Comparison of ENCODE assay signal across 8 cellular contexts in the genomic region with DNA sequence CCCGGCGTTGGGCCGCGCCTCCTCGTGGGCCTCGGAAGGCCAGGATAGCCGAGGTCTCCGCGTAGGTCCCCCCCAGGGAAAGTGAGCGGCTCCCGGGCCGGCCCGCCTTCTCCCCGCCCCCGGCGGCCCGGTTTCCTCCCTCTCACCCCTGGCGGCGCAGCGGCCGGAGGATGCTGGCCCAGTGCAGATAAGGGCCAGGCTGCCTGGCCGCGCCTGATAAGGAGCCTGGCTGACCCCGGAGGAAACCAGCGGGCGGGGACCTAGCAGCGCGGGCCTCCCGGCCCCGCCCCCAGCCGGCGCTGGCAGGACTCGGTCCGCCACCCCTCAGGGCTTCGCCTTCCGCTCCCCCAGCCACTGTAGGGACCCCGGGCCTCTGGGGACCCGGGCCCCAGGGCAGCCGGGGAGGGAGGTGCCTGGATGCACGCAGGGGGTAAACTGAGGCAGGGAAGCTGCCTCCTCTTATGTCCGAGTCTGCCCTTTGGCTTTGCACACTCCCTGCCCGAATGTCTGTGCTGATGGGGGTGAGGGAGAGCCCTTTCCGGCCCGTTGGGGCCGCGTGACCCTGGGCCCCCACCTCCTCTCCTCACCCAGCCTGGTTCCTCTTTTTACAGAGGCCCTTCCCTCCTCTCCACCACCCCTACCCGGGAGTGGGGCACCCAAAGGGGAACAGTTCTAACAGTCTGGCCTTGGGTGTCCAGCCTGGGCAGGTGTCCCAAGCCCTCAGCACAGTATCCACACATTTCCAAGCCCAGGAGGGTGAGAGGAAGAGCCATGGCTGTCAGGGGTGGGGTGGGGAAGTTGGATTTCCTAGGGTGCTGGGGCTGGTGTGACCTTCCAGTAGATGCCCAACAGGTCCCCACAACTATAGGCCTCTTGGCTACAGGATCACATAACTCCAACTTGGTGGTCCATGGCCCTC. TPM values are rescaled to one million over a fixed set of nuclear protein-coding genes. Genes with fewer than 3 reads are reported as not detected.
DNase-seq lines count a peak whose midpoint lies in the region; ATAC-seq and TF ChIP-seq lines count a peak whose summit lies in the region.

A gene (minus strand): TSS at position 193 of the 919 bp plus-strand sequence. CDS start 1,687 bp downstream, outside the sequence.

- peak within 1 kb of the TSS; percentile 72 for H3K27ac ChIP-seq in CD4-positive, CD25-positive, alpha-beta regulatory T cell (ENCODE audit: insufficient read depth, low read length, poor library complexity, severe bottlenecking)
- H3K27ac ChIP-seq in gastrocnemius medialis: peak within 1 kb of the TSS; percentile 68 to 89 (median 84)

- H3K27me3 ChIP-seq in CD4-positive, CD25-positive, alpha-beta regulatory T cell (ENCODE audit: control insufficient read depth, insufficient read depth, low read length): no peaks in the 10 kb centered on the region
- peaks cover 32% of the 10 kb centered on the region for H3K27me3 ChIP-seq in Loucy (ENCODE audit: insufficient read depth, low read length, poor library complexity, severe bottlenecking)
- H3K27me3 ChIP-seq in gastrocnemius medialis: no peaks in the 10 kb centered on the region

- H3F3A ChIP-seq in Loucy (ENCODE audit: low read depth): peaks cover 28% of the 10 kb centered on the region

- ATAC-seq in CD4-positive, CD25-positive, alpha-beta regulatory T cell (ENCODE audit: low read depth in 2 of 2): peak in 1 of 2 donors; percentile 20
- ATAC-seq in gastrocnemius medialis: peak; percentile 25 to 30
- ATAC-seq in GM18520 (IDR thresholded peaks at IDR 0.05; ENCODE audit: unreplicated experiment): no peak
- ATAC-seq in HG02571 (IDR thresholded peaks at IDR 0.05; ENCODE audit: unreplicated experiment): no peak

- H3K4me1 Mint-ChIP-seq in CD4-positive, CD25-positive, alpha-beta regulatory T cell: peaks cover 0 to 57% (median 24%) of the 10 kb centered on the region in 4 donors
- H3K4me1 Mint-ChIP-seq in activated naive CD8-positive, alpha-beta T cell (ENCODE audit: low read depth): peaks cover 38% of the 10 kb centered on the region

- H3K4me3 ChIP-seq in CD4-positive, CD25-positive, alpha-beta regulatory T cell (ENCODE audit: low read depth, low read length): peak within 1 kb of the TSS; percentile 67
- H3K4me3 ChIP-seq in Loucy (ENCODE audit: low read length, poor library complexity, severe bottlenecking) (peak within 1 kb of the TSS; percentile 94), gastrocnemius medialis (peak within 1 kb of the TSS; percentile 39 to 55 (median 41))

- peak within 1 kb of the TSS; percentile 100 for H3K9ac ChIP-seq in Loucy (ENCODE audit: low read depth, low read length, poor library complexity, severe bottlenecking)

- DNase-seq in CD4-positive, CD25-positive, alpha-beta regulatory T cell: peak in 2 of 3 donors; percentile 30 to 63
- DNase-seq in GM19238 (ENCODE audit: insufficient read length, low spot score) (peak; percentile 74), hepatic stellate cell (ENCODE audit: low spot score) (peak; percentile 82), gastrocnemius medialis (peak; percentile 40 to 53)

- in situ Hi-C loops in gastrocnemius medialis (cut with MboI; ENCODE audit: low sequenced_read_pairs in 4 of 4): loop anchor here in 1 of 4 donors (25.0 kb wide), 1 partner anchor 159 kb away; no protein-coding TSS in a partner anchor

- TF ChIP-seq CTCF in Loucy (conservative IDR thresholded peaks at IDR 0.05; ENCODE audit: low read length): no peak
- no peak for TF ChIP-seq CTCF in gastrocnemius medialis (IDR thresholded peaks at IDR 0.05 in 4 of 5, conservative IDR thresholded peaks at IDR 0.05 in 1 of 5)

- no peaks in the 10 kb centered on the region for H3K9me2 ChIP-seq in Loucy (replicated peaks; ENCODE audit: low read depth, low read length)

- H3K36me3 ChIP-seq in CD4-positive, CD25-positive, alpha-beta regulatory T cell (ENCODE audit: control insufficient read depth, insufficient read depth, low read length): no peaks in the 10 kb centered on the region
- H3K36me3 ChIP-seq in Loucy (ENCODE audit: insufficient read depth, low read length) (peaks cover 30% of the 10 kb centered on the region), gastrocnemius medialis (peaks cover 0 to 10% of the 10 kb centered on the region in 2 donors)

- no peaks in the 10 kb centered on the region for H3K9me3 ChIP-seq in CD4-positive, CD25-positive, alpha-beta regulatory T cell (ENCODE audit: control insufficient read depth in 2 of 2, low read length in 2 of 2)
- H3K9me3 ChIP-seq in Loucy (ENCODE audit: insufficient read depth, low read depth, low read length) (no peaks in the 10 kb centered on the region), gastrocnemius medialis (no peaks in the 10 kb centered on the region)

- H3K4me3 Mint-ChIP-seq in CD4-positive, CD25-positive, alpha-beta regulatory T cell: peak within 1 kb of the TSS; percentile 90 to 93 (median 90)
- peak within 1 kb of the TSS; percentile 72 for H3K4me3 Mint-ChIP-seq in activated naive CD8-positive, alpha-beta T cell

- no peak for TF ChIP-seq POLR2A in gastrocnemius medialis (IDR thresholded peaks at IDR 0.05)

- peak within 1 kb of the TSS; percentile 83 to 95 (median 88) for H3K27ac Mint-ChIP-seq in CD4-positive, CD25-positive, alpha-beta regulatory T cell
- H3K27ac Mint-ChIP-seq in activated naive CD8-positive, alpha-beta T cell: peak within 1 kb of the TSS; percentile 64

- intact Hi-C loops in gastrocnemius medialis (cut with DNase I; ENCODE audit: low total_unique reads): no loop called here

- peaks cover 0 to 1% (median 0%) of the 10 kb centered on the region in 7 donors for H3K9me3 Mint-ChIP-seq in CD4-positive, CD25-positive, alpha-beta regulatory T cell
- H3K9me3 Mint-ChIP-seq in activated naive CD8-positive, alpha-beta T cell (ENCODE audit: low read depth): no peaks in the 10 kb centered on the region

- peaks cover 79% of the 10 kb centered on the region for H3K79me2 ChIP-seq in Loucy (ENCODE audit: insufficient read depth, low read length)

- H3K36me3 Mint-ChIP-seq in CD4-positive, CD25-positive, alpha-beta regulatory T cell: peaks cover 6% of the 10 kb centered on the region
- H3K36me3 Mint-ChIP-seq in activated naive CD8-positive, alpha-beta T cell: peaks cover 4% of the 10 kb centered on the region

- H3K4me2 ChIP-seq in Loucy (ENCODE audit: low read depth, low read length, poor library complexity, severe bottlenecking): peak within 1 kb of the TSS; percentile 97

- peaks cover 40% of the 10 kb centered on the region for H4K20me1 ChIP-seq in Loucy (ENCODE audit: insufficient read depth, low read length, poor library complexity, severe bottlenecking)

- peaks cover 80% of the 10 kb centered on the region for H3K4me1 ChIP-seq in CD4-positive, CD25-positive, alpha-beta regulatory T cell (ENCODE audit: control insufficient read depth, insufficient read depth, low read length, poor library complexity, severe bottlenecking)
- peaks cover 16% of the 10 kb centered on the region for H3K4me1 ChIP-seq in Loucy (ENCODE audit: insufficient read depth, low read length, poor library complexity, severe bottlenecking)
- H3K4me1 ChIP-seq in gastrocnemius medialis: peaks cover 12 to 20% of the 10 kb centered on the region in 2 donors

- peaks cover 6% of the 10 kb centered on the region for H3K27me3 Mint-ChIP-seq in CD4-positive, CD25-positive, alpha-beta regulatory T cell
- no peaks in the 10 kb centered on the region for H3K27me3 Mint-ChIP-seq in activated naive CD8-positive, alpha-beta T cell

- no peak within 1 kb of the TSS for H2AFZ ChIP-seq in Loucy (ENCODE audit: low read length)

RNA-seq across cellular contexts. Expression of the gene that starts here (rescaled TPM):
- total RNA-seq in CD4-positive, CD25-positive, alpha-beta regulatory T cell: 8.7 TPM
- polyA plus RNA-seq in CD4-positive, CD25-positive, alpha-beta regulatory T cell: 10 to 100 TPM in 1 of 4 donors, 1 to 10 TPM in 3; 6.5 to 14.2 (median 7.5) TPM
- total RNA-seq in gastrocnemius medialis: 1 to 10 TPM; 2.6 to 5.0 (median 3.1) TPM

Comparison
In these comparisons a context has a peak if more than half of its experiments do, and no peak if none do; other contexts are left out.
1. ATAC-seq: peak in gastrocnemius medialis (2 of 2); none in GM18520 (single experiment) and HG02571 (single experiment).
2. H3K4me3 ChIP-seq: peak in every context shown above with its lines; median percentile 94 in Loucy; 67 in CD4-positive, CD25-positive, alpha-beta regulatory T cell; 41 in gastrocnemius medialis.
3. Peak in every context shown above with its lines, with median percentiles within 50 percentile points of each other: DNase-seq.